Comparison of ENCODE assay signal across 8 cellular contexts in the genomic region with DNA sequence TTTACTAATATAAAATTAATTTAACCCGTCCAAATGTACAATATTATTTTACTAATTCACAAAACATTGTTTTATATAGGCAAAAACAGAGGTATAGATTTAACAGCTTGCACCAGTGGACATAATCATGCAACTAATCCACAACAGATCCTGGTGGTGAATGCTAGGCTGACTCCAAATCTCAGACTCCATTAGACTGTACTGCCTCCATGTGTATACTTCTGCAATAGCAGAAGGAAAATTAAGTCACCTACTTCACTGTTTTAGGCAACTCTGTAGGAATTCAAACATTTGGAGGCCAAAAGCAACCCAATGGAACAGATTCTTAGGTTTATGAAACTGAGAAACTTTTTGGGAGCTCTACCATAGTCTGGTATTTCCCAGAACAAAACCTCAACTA.
A peak's percentile ranks its signal among the peaks of the same experiment; 100 is the strongest.
DNase-seq lines count a peak whose midpoint lies in the region; ATAC-seq, FAIRE-seq and TF ChIP-seq lines count a peak whose summit lies in the region.

No MANE protein-coding gene starts in this region.

- no peaks in the 10 kb centered on the region for H3K36me3 ChIP-seq in OCI-LY3 (replicated peaks; ENCODE audit: low read depth, low read length)

- no peak overlapping the region for H3K4me2 ChIP-seq in OCI-LY3 (ENCODE audit: low read length)

- no peaks in the 10 kb centered on the region for H3K27me3 ChIP-seq in OCI-LY3 (ENCODE audit: low read depth, low read length)

- H3K4me1 ChIP-seq in OCI-LY3 (ENCODE audit: low read length): no peaks in the 10 kb centered on the region

- H3K4me3 ChIP-seq in OCI-LY3 (ENCODE audit: low read length) (no peak overlapping the region), retinal pigment epithelial cell (ENCODE audit: low read length) (no peak overlapping the region)

- H3K9me3 ChIP-seq in OCI-LY3 (ENCODE audit: insufficient read depth, low read length): no peaks in the 10 kb centered on the region

- H4K20me1 ChIP-seq in OCI-LY3 (ENCODE audit: insufficient read depth, low read length): no peaks in the 10 kb centered on the region

- no peak for TF ChIP-seq POLR2A in erythroblast (IDR thresholded peaks at IDR 0.05; ENCODE audit: low read length)

- H3K79me2 ChIP-seq in OCI-LY3 (ENCODE audit: low read length): no peaks in the 10 kb centered on the region

- peak; percentile 89 for FAIRE-seq in A204.1 (lab: Jason Lieb, UNC)

- DNase-seq in GM03348 (ENCODE audit: low spot score): peak; percentile 78
- peak; percentile 5 to 14 for DNase-seq in erythroblast (lab: John Stamatoyannopoulos, UW)
- DNase-seq in retinal pigment epithelial cell (ENCODE audit: low read depth): no peak

- peak; percentile 42 for TF ChIP-seq CTCF in OCI-LY3 (IDR thresholded peaks at IDR 0.05; ENCODE audit: low read depth, low read length)
- TF ChIP-seq CTCF in retinal pigment epithelial cell (conservative IDR thresholded peaks at IDR 0.05; ENCODE audit: low read depth, low read length): peak; percentile 74

- ATAC-seq in HG02885 (IDR thresholded peaks at IDR 0.05; ENCODE audit: poor library complexity, unreplicated experiment): peak; percentile 78
- no peak for ATAC-seq in HG03460 (IDR thresholded peaks at IDR 0.05; ENCODE audit: unreplicated experiment)
- ATAC-seq in GM19455 (IDR thresholded peaks at IDR 0.05; ENCODE audit: unreplicated experiment): no peak

- H2AFZ ChIP-seq in OCI-LY3 (ENCODE audit: low read depth, low read length): no peak overlapping the region

- H3K9ac ChIP-seq in OCI-LY3 (ENCODE audit: low read length): no peak overlapping the region

- no peak overlapping the region for H3K27ac ChIP-seq in OCI-LY3 (ENCODE audit: low read length)
